ENCODE assay signal across 8 cellular contexts in genomic region chr16:30957456-30958163, GRCh38. TPM values are rescaled to one million over a fixed set of nuclear protein-coding genes. Genes with fewer than 3 reads are reported as not detected.
DNase-seq lines count a peak whose midpoint lies in the region; ATAC-seq and TF ChIP-seq lines count a peak whose summit lies in the region.

Gene SETD1A, plus strand, starts transcription at chr16:30957754. Its CDS starts 978 bp downstream, at chr16:30958732.

- H3K9me3 ChIP-seq in Loucy (ENCODE audit: insufficient read depth, low read depth, low read length) (no peaks in the 10 kb centered on the region), RWPE2 (ENCODE audit: severe bottlenecking) (no peaks in the 10 kb centered on the region)

- H3K36me3 ChIP-seq in H7 (replicated peaks; ENCODE audit: control insufficient read depth, insufficient read depth, low read length) (peaks cover 27% of the 10 kb centered on the region), Loucy (ENCODE audit: insufficient read depth, low read length) (peaks cover 22% of the 10 kb centered on the region; the same call in 1 of the 2 replicates), RWPE2 (ENCODE audit: low read depth) (peaks cover 38% of the 10 kb centered on the region)

- H3K4me1 ChIP-seq in Loucy (ENCODE audit: insufficient read depth, low read length, poor library complexity, severe bottlenecking) = peaks cover 24% of the 10 kb centered on the region
- H3K4me1 ChIP-seq in RWPE2 (ENCODE audit: insufficient read depth, poor library complexity, severe bottlenecking) = no peaks in the 10 kb centered on the region

- H3K27me3 ChIP-seq in H7 (ENCODE audit: control insufficient read depth, insufficient read depth, low read length) (no peaks in the 10 kb centered on the region), Loucy (ENCODE audit: insufficient read depth, low read length, poor library complexity, severe bottlenecking) (no peaks in the 10 kb centered on the region), RWPE2 (ENCODE audit: insufficient read depth, poor library complexity, severe bottlenecking) (no peaks in the 10 kb centered on the region)

- no peaks in the 10 kb centered on the region for H3K9me3 Mint-ChIP-seq in activated T-helper 2 cell treated with anti-CD3 and anti-CD28 coated beads, Interferon-gamma antibody, Interleukin-2, Interleukin-4, amounts not matched to agents 10 μg/mL and 5 μg/mL and 100 μg/mL, durations not matched to agents 14 hours and 24 hours and 36 hours
- H3K9me3 Mint-ChIP-seq in natural killer cell = no peaks in the 10 kb centered on the region
- H3K9me3 Mint-ChIP-seq in stimulated activated naive B cell treated with anti-CD40 and anti-IgM and Interleukin-4, amounts not matched to agents 10 μg/mL and 1 μg/mL and 100 μg/mL, for 72 hours = no peaks in the 10 kb centered on the region

- H3K4me1 Mint-ChIP-seq in activated T-helper 2 cell treated with anti-CD3 and anti-CD28 coated beads, Interferon-gamma antibody, Interleukin-2, Interleukin-4, amounts not matched to agents 10 μg/mL and 5 μg/mL and 100 μg/mL, durations not matched to agents 14 hours and 24 hours and 36 hours (ENCODE audit: low read depth) = peaks cover 26% of the 10 kb centered on the region
- H3K4me1 Mint-ChIP-seq in natural killer cell = peaks cover 30 to 34% of the 10 kb centered on the region in 2 donors
- peaks cover 32 to 40% of the 10 kb centered on the region in 2 donors for H3K4me1 Mint-ChIP-seq in stimulated activated naive B cell treated with anti-CD40 and anti-IgM and Interleukin-4, amounts not matched to agents 10 μg/mL and 1 μg/mL and 100 μg/mL, for 72 hours

- DNase-seq in EL (peak; percentile 95), H7 (peak; percentile 98), RWPE2 (ENCODE audit: low spot score) (peak; percentile 97), fibroblast of mammary gland (ENCODE audit: low read depth) (peak; percentile 95), natural killer cell (peak; percentile 95)
- peak; percentile 94 for DNase-seq in activated T-helper 2 cell treated with anti-CD3 and anti-CD28 coated beads, Interferon-gamma antibody, Interleukin-2, Interleukin-4, amounts not matched to agents 10 μg/mL and 5 μg/mL and 100 μg/mL, durations not matched to agents 14 hours and 24 hours and 36 hours (ENCODE audit: low spot score)
- DNase-seq in stimulated activated naive B cell treated with anti-CD40 and anti-IgM and Interleukin-4, amounts not matched to agents 10 μg/mL and 1 μg/mL and 100 μg/mL, for 72 hours = peak; percentile 93

- H3K4me3 ChIP-seq in H7 (ENCODE audit: insufficient read depth, low read depth, low read length) (peak within 1 kb of the TSS; percentile 84), Loucy (ENCODE audit: low read length, poor library complexity, severe bottlenecking) (peak within 1 kb of the TSS; percentile 95), RWPE2 (ENCODE audit: severe bottlenecking) (peak within 1 kb of the TSS; percentile 91), fibroblast of mammary gland (ENCODE audit: control insufficient read depth, low read depth, low read length) (peak within 1 kb of the TSS; percentile 89)

- peak within 1 kb of the TSS; percentile 97 for H3K9ac ChIP-seq in Loucy (ENCODE audit: low read depth, low read length, poor library complexity, severe bottlenecking)

- no peaks in the 10 kb centered on the region for H3K27me3 Mint-ChIP-seq in activated T-helper 2 cell treated with anti-CD3 and anti-CD28 coated beads, Interferon-gamma antibody, Interleukin-2, Interleukin-4, amounts not matched to agents 10 μg/mL and 5 μg/mL and 100 μg/mL, durations not matched to agents 14 hours and 24 hours and 36 hours (ENCODE audit: low read depth)
- H3K27me3 Mint-ChIP-seq in natural killer cell (ENCODE audit: low read depth in 2 of 2) = no peaks in the 10 kb centered on the region
- no peaks in the 10 kb centered on the region for H3K27me3 Mint-ChIP-seq in stimulated activated naive B cell treated with anti-CD40 and anti-IgM and Interleukin-4, amounts not matched to agents 10 μg/mL and 1 μg/mL and 100 μg/mL, for 72 hours

- peak; percentile 77 for ATAC-seq in RWPE2 (ENCODE audit: low read depth)
- peak; percentile 88 to 95 (median 90) for ATAC-seq in natural killer cell
- ATAC-seq in stimulated activated naive B cell treated with anti-CD40 and anti-IgM and Interleukin-4, amounts not matched to agents 10 μg/mL and 1 μg/mL and 100 μg/mL, for 72 hours (replicated peaks) = peak; percentile 88 to 91

- H3K4me3 Mint-ChIP-seq in activated T-helper 2 cell treated with anti-CD3 and anti-CD28 coated beads, Interferon-gamma antibody, Interleukin-2, Interleukin-4, amounts not matched to agents 10 μg/mL and 5 μg/mL and 100 μg/mL, durations not matched to agents 14 hours and 24 hours and 36 hours (ENCODE audit: low read depth) = peak within 1 kb of the TSS; percentile 95
- peak within 1 kb of the TSS; percentile 94 for H3K4me3 Mint-ChIP-seq in natural killer cell
- H3K4me3 Mint-ChIP-seq in stimulated activated naive B cell treated with anti-CD40 and anti-IgM and Interleukin-4, amounts not matched to agents 10 μg/mL and 1 μg/mL and 100 μg/mL, for 72 hours = peak within 1 kb of the TSS; percentile 93 to 96

- H3F3A ChIP-seq in Loucy (ENCODE audit: low read depth) = 0 out of 2 replicates have a peak, but pooled peaks cover 6% of the 10 kb centered on the region

- peaks cover 20% of the 10 kb centered on the region for H4K20me1 ChIP-seq in Loucy (ENCODE audit: insufficient read depth, low read length, poor library complexity, severe bottlenecking)

- peak within 1 kb of the TSS; percentile 99 for H3K27ac Mint-ChIP-seq in activated T-helper 2 cell treated with anti-CD3 and anti-CD28 coated beads, Interferon-gamma antibody, Interleukin-2, Interleukin-4, amounts not matched to agents 10 μg/mL and 5 μg/mL and 100 μg/mL, durations not matched to agents 14 hours and 24 hours and 36 hours
- peak within 1 kb of the TSS; percentile 93 to 94 for H3K27ac Mint-ChIP-seq in natural killer cell
- peak within 1 kb of the TSS; percentile 99 for H3K27ac Mint-ChIP-seq in stimulated activated naive B cell treated with anti-CD40 and anti-IgM and Interleukin-4, amounts not matched to agents 10 μg/mL and 1 μg/mL and 100 μg/mL, for 72 hours

- TF ChIP-seq CTCF in Loucy (conservative IDR thresholded peaks at IDR 0.05; ENCODE audit: low read length) = no peak
- TF ChIP-seq CTCF in RWPE2 (IDR thresholded peaks at IDR 0.05; ENCODE audit: poor library complexity, severe bottlenecking) = no peak
- TF ChIP-seq CTCF in fibroblast of mammary gland (conservative IDR thresholded peaks at IDR 0.05; ENCODE audit: control insufficient read depth, insufficient read depth, low read depth, low read length) = no peak
- TF ChIP-seq CTCF in natural killer cell (IDR thresholded peaks at IDR 0.05) = no peak

- intact Hi-C loops in activated T-helper 2 cell treated with anti-CD3 and anti-CD28 coated beads, Interferon-gamma antibody, Interleukin-2, Interleukin-4, amounts not matched to agents 10 μg/mL and 5 μg/mL and 100 μg/mL, durations not matched to agents 14 hours and 24 hours and 36 hours (cut with micrococcal nuclease) = loop anchor here (1.0 to 10.0 kb wide), 7 partner anchors 34 to 920 kb away; partner anchors contain the start of genes ARMC5, CFAP119, FBXL19 and FUS
- intact Hi-C loops in natural killer cell (cut with micrococcal nuclease) = loop anchor here (2.0 kb wide), 1 partner anchor 35 kb away; the partner anchor contains the start of gene FBXL19

- peaks cover 35% of the 10 kb centered on the region for H3K79me2 ChIP-seq in Loucy (ENCODE audit: insufficient read depth, low read length)

- H3K9me2 ChIP-seq in Loucy (replicated peaks; ENCODE audit: low read depth, low read length) = no peaks in the 10 kb centered on the region

- H3K36me3 Mint-ChIP-seq in activated T-helper 2 cell treated with anti-CD3 and anti-CD28 coated beads, Interferon-gamma antibody, Interleukin-2, Interleukin-4, amounts not matched to agents 10 μg/mL and 5 μg/mL and 100 μg/mL, durations not matched to agents 14 hours and 24 hours and 36 hours (ENCODE audit: low read depth) = peaks cover 49% of the 10 kb centered on the region
- H3K36me3 Mint-ChIP-seq in natural killer cell = peaks cover 6% of the 10 kb centered on the region
- peaks cover 32 to 39% of the 10 kb centered on the region in 2 donors for H3K36me3 Mint-ChIP-seq in stimulated activated naive B cell treated with anti-CD40 and anti-IgM and Interleukin-4, amounts not matched to agents 10 μg/mL and 1 μg/mL and 100 μg/mL, for 72 hours

- H2AFZ ChIP-seq in Loucy (ENCODE audit: low read length) = peak within 1 kb of the TSS; percentile 100

- H3K4me2 ChIP-seq in Loucy (ENCODE audit: low read depth, low read length, poor library complexity, severe bottlenecking) = peak within 1 kb of the TSS; percentile 99

- peak within 1 kb of the TSS; percentile 79 for H3K27ac ChIP-seq in RWPE2 (ENCODE audit: poor library complexity, severe bottlenecking)

RNA-seq across cellular contexts. Expression of gene SETD1A, which starts in this region (rescaled TPM):
- total RNA-seq in H7 (2014; rRNA removed; shearing (Covaris generic)) = 4.1 and 5.0 TPM in 2 replicates
- total RNA-seq in activated T-helper 2 cell treated with anti-CD3 and anti-CD28 coated beads, Interferon-gamma antibody, Interleukin-2, Interleukin-4, amounts not matched to agents 10 μg/mL and 5 μg/mL and 100 μg/mL, durations not matched to agents 14 hours and 24 hours and 36 hours = 28.9 TPM in 2 replicates
- 10 to 100 TPM; 32.9 to 34.5 (median 33.9) TPM for total RNA-seq in natural killer cell

Comparison
In these comparisons a context has a peak if more than half of its experiments do, and no peak if none do; other contexts are left out.
1. Peak in every context shown above with its lines: DNase-seq, ATAC-seq, H3K4me3 ChIP-seq and H3K27ac ChIP-seq.